ENCODE assay signal across 24 cellular contexts in genomic region chr9:105158898-105159297, GRCh38.
DNase-seq lines count a peak whose midpoint lies in the region; ATAC-seq, FAIRE-seq and TF ChIP-seq lines count a peak whose summit lies in the region.
"Had no signal": no experiment of that assay in that cellular context is flagged by ENCODE, and none has a peak within 500 bp of the region (broad histone marks: within the 10 kb centered on the region; RNA-seq: fewer than 3 reads in every experiment).

No MANE protein-coding gene starts in this region.

- H3K9me1 ChIP-seq in K562 (ENCODE audit: control insufficient read depth, insufficient read depth, low read length): no peaks in the 10 kb centered on the region

- no peaks in the 10 kb centered on the region for H3K27me3 ChIP-seq in K562 (ENCODE audit: control insufficient read depth in 2 of 2, insufficient read depth in 2 of 2, low read length in 2 of 2)
- no peaks in the 10 kb centered on the region for H3K27me3 ChIP-seq in esophagus muscularis mucosa
- no peaks in the 10 kb centered on the region for H3K27me3 ChIP-seq in testis
- H3K27me3 ChIP-seq in upper lobe of left lung: no peaks in the 10 kb centered on the region
- H3K27me3 ChIP-seq: Peyer's patch had no signal

- H3K4me3 ChIP-seq in K562 (no peak overlapping the region), esophagus muscularis mucosa (no peak overlapping the region), testis (no peak overlapping the region), upper lobe of left lung (no peak overlapping the region)
- H3K4me3 ChIP-seq: A549, HAP-1, Peyer's patch, SK-N-MC had no signal

- no TSS peak for BruUV-seq in K562 (replicated peaks; lab: Mats Ljungman, UMichigan)

- no peak overlapping the region for H3K4me2 ChIP-seq in K562 (ENCODE audit: insufficient read depth, low read length)
- H3K4me2 ChIP-seq: A549 had no signal

- H3K9ac ChIP-seq in K562 (ENCODE audit: insufficient read depth in 1 of 2, low read depth in 2 of 2, low read length in 2 of 2): no peak overlapping the region
- H3K9ac ChIP-seq: KMS-11 had no signal

- H3K36me3 ChIP-seq in K562 (ENCODE audit: control insufficient read depth, insufficient read depth, low read length): no peaks in the 10 kb centered on the region
- no peaks in the 10 kb centered on the region for H3K36me3 ChIP-seq in esophagus muscularis mucosa
- no peaks in the 10 kb centered on the region for H3K36me3 ChIP-seq in testis (ENCODE audit: low read depth, missing control alignments)
- H3K36me3 ChIP-seq in upper lobe of left lung: no peaks in the 10 kb centered on the region
- H3K36me3 ChIP-seq: HAP-1, Peyer's patch had no signal

- TF ChIP-seq EP300 in K562 (IDR thresholded peaks at IDR 0.05; ENCODE audit: low read length): no peak
- no peak for TF ChIP-seq EP300 in esophagus muscularis mucosa (IDR thresholded peaks at IDR 0.05)
- no peak for TF ChIP-seq EP300 in upper lobe of left lung (IDR thresholded peaks at IDR 0.05)

- H3K79me2 ChIP-seq in K562 (ENCODE audit: control insufficient read depth, insufficient read depth, low read length): no peaks in the 10 kb centered on the region

- no peaks in the 10 kb centered on the region for H3K4me1 ChIP-seq in K562 (replicated peaks in 1 of 2; ENCODE audit: control insufficient read depth in 2 of 2, insufficient read depth in 2 of 2, low read length in 2 of 2)
- H3K4me1 ChIP-seq in esophagus muscularis mucosa: peaks cover 0 to 26% (median 15%) of the 10 kb centered on the region in 4 donors
- H3K4me1 ChIP-seq in testis: no peaks in the 10 kb centered on the region
- H3K4me1 ChIP-seq in upper lobe of left lung: peaks cover 0 to 11% (median 5%) of the 10 kb centered on the region in 4 donors
- H3K4me1 ChIP-seq: HAP-1 had no signal

- DNase-seq in NCI-H1694 treated with DMSO at 0.1 percent for 48 hours (lab: John Stamatoyannopoulos, UW) (peak; percentile 3), NCI-H1694 (lab: John Stamatoyannopoulos, UW) (no peak), NCI-H2171 (lab: John Stamatoyannopoulos, UW) (peak; percentile 16), NCI-H82 treated with DMSO at 0.1 percent for 48 hours (lab: John Stamatoyannopoulos, UW; ENCODE audit: unreplicated experiment) (peak; percentile 63), K562 (ENCODE audit: extremely low read depth in 1 of 4, low spot score in 3 of 4) (no peak), esophagus muscularis mucosa (ENCODE audit: extremely low spot score) (no peak), testis (no peak), upper lobe of left lung (no peak)
- DNase-seq: CD8-positive, alpha-beta T cell; DMS79; EL; GOT3; HFFc6; NCI-H774; Peyer's patch; T-helper 17 cell; T1000 had no signal

- 0 out of 2 replicates have a peak overlapping the region, but pooled peaks have one; percentile 37 for H2AFZ ChIP-seq in K562 (ENCODE audit: low read depth, low read length)

- intact Hi-C loops in K562 (cut with micrococcal nuclease): loop anchor here (1.0 to 5.0 kb wide), 2 partner anchors 232 to 256 kb away; partner anchors contain the start of gene ABCA1
- intact Hi-C loops in esophagus muscularis mucosa (cut with DNase I): loop anchor here (2.0 to 5.0 kb wide), 2 partner anchors 256 to 292 kb away; no protein-coding TSS in a partner anchor
- intact Hi-C loops in testis (cut with DNase I; ENCODE audit: low total_unique reads): loop anchor here (10.0 kb wide), 1 partner anchor 256 kb away; no protein-coding TSS in a partner anchor

- H3K9me3 ChIP-seq in K562 (replicated peaks; ENCODE audit: control insufficient read depth, insufficient read depth, low read depth, low read length) (no peaks in the 10 kb centered on the region), esophagus muscularis mucosa (no peaks in the 10 kb centered on the region), testis (no peaks in the 10 kb centered on the region), upper lobe of left lung (no peaks in the 10 kb centered on the region)
- H3K9me3 ChIP-seq: A549, HAP-1, Peyer's patch had no signal

- in situ Hi-C loops in K562 (cut with MboI): loop anchor here (5.0 kb wide), 1 partner anchor 297 kb away; no protein-coding TSS in a partner anchor

- H3K27ac ChIP-seq in K562 (ENCODE audit: extremely low read depth, low read depth, low read length): no peak overlapping the region
- no peak overlapping the region for H3K27ac ChIP-seq in esophagus muscularis mucosa (replicated peaks in 1 of 4)
- H3K27ac ChIP-seq in testis: no peak overlapping the region
- H3K27ac ChIP-seq in upper lobe of left lung: no peak overlapping the region
- H3K27ac ChIP-seq: C4-2B, KMS-11, Peyer's patch, SK-N-MC had no signal

- H4K20me1 ChIP-seq in K562 (replicated peaks; ENCODE audit: control insufficient read depth, insufficient read depth, low read length): no peaks in the 10 kb centered on the region

- no peak for FAIRE-seq in K562 (lab: Jason Lieb, UNC)
- FAIRE-seq: A549, GM12891, HTR-8/SVneo had no signal

- ATAC-seq in K562: no peak
- no peak for ATAC-seq in upper lobe of left lung (ENCODE audit: low FRiP score in 2 of 2)
- ATAC-seq: CD8-positive, alpha-beta T cell had no signal

- WGBS in K562 (ENCODE audit: insufficient coverage, low coverage, missing lambda C conversion rate): 4% methylated on average over 5 of the region's 5 CpGs
- WGBS in esophagus muscularis mucosa: 79% methylated on average over 5 of the region's 5 CpGs
- 65 to 66% methylated on average over 5 of the region's 5 CpGs for WGBS in testis, 2 donors
- WGBS in upper lobe of left lung, 2 donors: 79 to 80% methylated on average over 5 of the region's 5 CpGs

- TF ChIP-seq POLR2A in K562 (conservative IDR thresholded peaks at IDR 0.05): no peak
- TF ChIP-seq POLR2A in esophagus muscularis mucosa (IDR thresholded peaks at IDR 0.05; ENCODE audit: low read depth): no peak
- no peak for TF ChIP-seq POLR2A in testis (IDR thresholded peaks at IDR 0.05)
- no peak for TF ChIP-seq POLR2A in upper lobe of left lung (IDR thresholded peaks at IDR 0.05)

- POLR2A ChIA-PET in K562 (lab: Yijun Ruan, JAX): interaction anchor here (1.3 kb wide), 1 partner anchor 9 kb away, joined by 4 read pairs; no protein-coding TSS in a partner anchor

- no peak for TF ChIP-seq CTCF in K562 (IDR thresholded peaks at IDR 0.05 in 2 of 3, conservative IDR thresholded peaks at IDR 0.05 in 1 of 3; ENCODE audit: insufficient read depth in 2 of 3, low read depth in 1 of 3, low read length in 3 of 3)
- TF ChIP-seq CTCF in esophagus muscularis mucosa (IDR thresholded peaks at IDR 0.05): no peak
- TF ChIP-seq CTCF in testis (IDR thresholded peaks at IDR 0.05): no peak
- no peak for TF ChIP-seq CTCF in upper lobe of left lung (IDR thresholded peaks at IDR 0.05)

- CTCF ChIA-PET in K562 (lab: Yijun Ruan, JAX; ENCODE audit: low intra/inter-chr PET ratio): interaction anchor here (1.3 kb wide), 1 partner anchor 257 kb away, joined by 3 read pairs; no protein-coding TSS in a partner anchor

- no peak for TF ChIP-seq RAD21 in K562 (CRISPR knock-in tag; conservative IDR thresholded peaks at IDR 0.05 in 1 of 2, IDR thresholded peaks at IDR 0.05 in 1 of 2)

Comparison
In these comparisons a context has a peak if more than half of its experiments do, and no peak if none do; other contexts are left out.
1. DNase-seq: peak in NCI-H1694 treated with DMSO at 0.1 percent for 48 hours (single experiment), NCI-H2171 (single experiment) and NCI-H82 treated with DMSO at 0.1 percent for 48 hours (single experiment); none in NCI-H1694 (single experiment), K562 (0 of 4), esophagus muscularis mucosa (single experiment), testis (single experiment) and upper lobe of left lung (0 of 2).